20 cellular contexts compared by ENCODE assay signal in the genomic region with DNA sequence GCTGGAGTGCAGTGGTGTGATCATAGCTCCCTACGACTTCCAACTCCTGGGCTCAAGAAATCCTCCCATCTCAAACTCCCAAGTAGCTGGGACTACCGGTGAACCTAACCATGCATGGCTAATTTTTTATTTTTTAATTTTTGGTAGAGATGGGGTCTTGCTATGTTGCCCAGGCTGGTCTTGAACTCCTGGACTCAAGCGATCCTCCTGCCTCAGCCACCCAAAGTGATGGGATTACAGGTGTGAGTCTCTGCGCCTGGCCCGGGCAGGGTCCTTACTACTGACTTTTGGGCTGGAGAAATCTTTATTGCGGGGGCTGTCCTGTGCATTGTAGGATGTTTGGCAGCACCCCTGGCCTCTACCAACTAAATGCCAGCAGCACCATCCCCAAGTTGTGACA. TPM values are rescaled to one million over a fixed set of nuclear protein-coding genes. Genes with fewer than 3 reads are reported as not detected.
A peak's percentile ranks its signal among the peaks of the same experiment; 100 is the strongest.
DNase-seq lines count a peak whose midpoint lies in the region; ATAC-seq, FAIRE-seq and TF ChIP-seq lines count a peak whose summit lies in the region.
"Had no signal": no experiment of that assay in that cellular context is flagged by ENCODE, and none has a peak within 500 bp of the region (broad histone marks: within the 10 kb centered on the region; RNA-seq: fewer than 3 reads in every experiment).

No MANE protein-coding gene starts in this region.

- H4K91ac ChIP-seq in IMR-90 (ENCODE audit: insufficient read depth, low read depth, low read length), result no peak overlapping the region

- POLR2A ChIA-PET in IMR-90 (lab: Charles Lee; ENCODE audit: unreplicated experiment), result no interaction called here

- 0 out of 3 replicates have a peak overlapping the region, but pooled peaks have one; percentile 32 for H2BK15ac ChIP-seq in IMR-90 (ENCODE audit: low read depth, low read length)

- in situ Hi-C loops in IMR-90 (cut with MboI; ENCODE audit: low sequenced_read_pairs), result no loop called here

- no peak overlapping the region for H3K4me3 Mint-ChIP-seq in stimulated activated memory B cell treated with anti-CD40 and anti-IgM and Interleukin-4, amounts not matched to agents 10 μg/mL and 1 μg/mL and 100 μg/mL, for 72 hours
- H3K4me3 Mint-ChIP-seq: CD4-positive, alpha-beta T cell; CD8-positive, alpha-beta T cell had no signal

- H3K9me3 ChIP-seq in BLaER1 (no peaks in the 10 kb centered on the region; the same call in 1 of the 2 replicates), IMR-90 (ENCODE audit: control insufficient read depth, insufficient read depth, low read length) (no peaks in the 10 kb centered on the region)
- H3K9me3 ChIP-seq: A549, BE2C, Caco-2 had no signal

- DNase-seq in IMR-90, result no peak
- DNase-seq in HTR-8/SVneo (ENCODE audit: insufficient read length, low spot score), result no peak
- DNase-seq in AG08396 (ENCODE audit: low spot score), result no peak
- DNase-seq: BE2C; Caco-2; Calu3; CD4-positive, alpha-beta T cell; CD8-positive, alpha-beta T cell; DMS79 treated with DMSO at 0.1 percent for 48 hours; GF-D8 had no signal

- BruUV-seq in IMR-90 (replicated peaks; lab: Mats Ljungman, UMichigan), result no TSS peak

- no peaks in the 10 kb centered on the region for H3K36me3 Mint-ChIP-seq in stimulated activated memory B cell treated with anti-CD40 and anti-IgM and Interleukin-4, amounts not matched to agents 10 μg/mL and 1 μg/mL and 100 μg/mL, for 72 hours
- H3K36me3 Mint-ChIP-seq: CD8-positive, alpha-beta T cell had no signal

- H3K4me1 Mint-ChIP-seq in stimulated activated memory B cell treated with anti-CD40 and anti-IgM and Interleukin-4, amounts not matched to agents 10 μg/mL and 1 μg/mL and 100 μg/mL, for 72 hours, result peaks cover 46% of the 10 kb centered on the region

- H3K27ac ChIP-seq in BLaER1, result no peak overlapping the region
- H3K27ac ChIP-seq in IMR-90 (ENCODE audit: insufficient read depth, low read length), result no peak overlapping the region
- H3K27ac ChIP-seq: 22Rv1, A549, C4-2B had no signal

- no peak overlapping the region for H2AK5ac ChIP-seq in IMR-90 (ENCODE audit: low read depth, low read length)

- H4K20me1 ChIP-seq in BLaER1, result no peaks in the 10 kb centered on the region
- H4K20me1 ChIP-seq in IMR-90 (ENCODE audit: insufficient read depth, low read length), result no peaks in the 10 kb centered on the region
- H4K20me1 ChIP-seq: BLaER1 treated with 17β-estradiol and CSF1 and Interleukin-3, amounts not matched to agents 10 nM and 100 nM had no signal

- no peak overlapping the region for H2BK20ac ChIP-seq in IMR-90 (ENCODE audit: low read depth, low read length)

- TF ChIP-seq RAD21 in IMR-90 (IDR thresholded peaks at IDR 0.05; ENCODE audit: low read length), result no peak

- intact Hi-C loops in IMR-90 (cut with micrococcal nuclease), result no loop called here

- H3K9me3 Mint-ChIP-seq in stimulated activated memory B cell treated with anti-CD40 and anti-IgM and Interleukin-4, amounts not matched to agents 10 μg/mL and 1 μg/mL and 100 μg/mL, for 72 hours, result no peaks in the 10 kb centered on the region
- H3K9me3 Mint-ChIP-seq: CD4-positive, alpha-beta T cell; CD8-positive, alpha-beta T cell had no signal

- H3K79me1 ChIP-seq in IMR-90 (ENCODE audit: low read depth in 1 of 2, low read length in 2 of 2), result peaks cover 0 to 3% of the 10 kb centered on the region in 2 experiments; a peak in 1 of 4 replicates

- 100% methylated on average over 1 of the region's 6 CpGs; no CpG with 5 or more reads in 1 of the 2 experiments for WGBS in IMR-90 (ENCODE audit: extremely low coverage in 2 of 2, insufficient read length in 1 of 2), 2 experiments

- H3K27ac Mint-ChIP-seq in stimulated activated memory B cell treated with anti-CD40 and anti-IgM and Interleukin-4, amounts not matched to agents 10 μg/mL and 1 μg/mL and 100 μg/mL, for 72 hours, result peak overlapping the region; percentile 79
- H3K27ac Mint-ChIP-seq: CD4-positive, alpha-beta T cell; CD8-positive, alpha-beta T cell had no signal

- no peak overlapping the region for H4K8ac ChIP-seq in IMR-90 (ENCODE audit: low read depth in 2 of 2, low read length in 2 of 2)

- no peak overlapping the region for H2BK120ac ChIP-seq in IMR-90 (ENCODE audit: low read depth, low read length)

- H3K14ac ChIP-seq in IMR-90 (replicated peaks; ENCODE audit: low read depth, low read length), result no peak overlapping the region

- H3K36me3 ChIP-seq in BLaER1 (no peaks in the 10 kb centered on the region), IMR-90 (ENCODE audit: control insufficient read depth, insufficient read depth, low read length) (no peaks in the 10 kb centered on the region)
- H3K36me3 ChIP-seq: BE2C; BLaER1 treated with 17β-estradiol and CSF1 and Interleukin-3, amounts not matched to agents 10 nM and 100 nM had no signal

- H3K27me3 ChIP-seq in BLaER1, result no peaks in the 10 kb centered on the region
- H3K27me3 ChIP-seq in IMR-90 (ENCODE audit: control insufficient read depth, insufficient read depth, low read length), result no peaks in the 10 kb centered on the region
- H3K27me3 ChIP-seq: BE2C; BLaER1 treated with 17β-estradiol and CSF1 and Interleukin-3, amounts not matched to agents 10 nM and 100 nM had no signal

- no peak overlapping the region for H3K56ac ChIP-seq in IMR-90 (ENCODE audit: extremely low read depth, insufficient read depth, low read length)

- H2AK9ac ChIP-seq in IMR-90 (replicated peaks; ENCODE audit: low read depth, low read length, poor library complexity), result no peak overlapping the region

- H3K9ac ChIP-seq in BLaER1 (no peak overlapping the region), IMR-90 (ENCODE audit: low read depth, low read length) (no peak overlapping the region)
- H3K9ac ChIP-seq: BLaER1 treated with 17β-estradiol and CSF1 and Interleukin-3, amounts not matched to agents 10 nM and 100 nM had no signal

- no peak for TF ChIP-seq POLR2A in IMR-90 (IDR thresholded peaks at IDR 0.05; ENCODE audit: low read depth, low read length)

- no peaks in the 10 kb centered on the region for H3K27me3 Mint-ChIP-seq in stimulated activated memory B cell treated with anti-CD40 and anti-IgM and Interleukin-4, amounts not matched to agents 10 μg/mL and 1 μg/mL and 100 μg/mL, for 72 hours
- H3K27me3 Mint-ChIP-seq: CD4-positive, alpha-beta T cell had no signal

- no peak overlapping the region for H3K4ac ChIP-seq in IMR-90 (ENCODE audit: low read depth, low read length)

- no peak overlapping the region for H3K18ac ChIP-seq in IMR-90 (ENCODE audit: low read depth, low read length)

- no peak overlapping the region for H2BK5ac ChIP-seq in IMR-90 (ENCODE audit: low read depth, low read length, poor library complexity, severe bottlenecking)

- H3K4me1 ChIP-seq in BLaER1 (peaks cover 82% of the 10 kb centered on the region), IMR-90 (ENCODE audit: control insufficient read depth, insufficient read depth, low read length) (peaks cover 19% of the 10 kb centered on the region)
- H3K4me1 ChIP-seq: A549, BE2C had no signal

- no peak for FAIRE-seq in HTR-8/SVneo (lab: Jason Lieb, UNC)
- FAIRE-seq: A549, D721Med, G401.6, GM12891, GM19239 had no signal

- H3K4me3 ChIP-seq in BLaER1 (no peak overlapping the region), IMR-90 (ENCODE audit: insufficient read depth, low read depth, low read length) (no peak overlapping the region)
- H3K4me3 ChIP-seq: A549; BLaER1 treated with 17β-estradiol and CSF1 and Interleukin-3, amounts not matched to agents 10 nM and 100 nM had no signal

- peaks cover 19% of the 10 kb centered on the region for H3K9me1 ChIP-seq in IMR-90 (ENCODE audit: insufficient read depth, low read length)

- H3K4me2 ChIP-seq in BLaER1 (peak overlapping the region; percentile 81; the same call in 1 of the 2 replicates), IMR-90 (ENCODE audit: low read depth, low read length) (no peak overlapping the region)
- H3K4me2 ChIP-seq: A549 had no signal

- no peak for ATAC-seq in IMR-90 (ENCODE audit: low read depth)
- no peak for ATAC-seq in stimulated activated memory B cell treated with anti-CD40 and anti-IgM and Interleukin-4, amounts not matched to agents 10 μg/mL and 1 μg/mL and 100 μg/mL, for 72 hours
- ATAC-seq: A549; CD8-positive, alpha-beta T cell had no signal

- CTCF ChIA-PET in IMR-90 (lab: Yijun Ruan, JAX), result no interaction called here

- H3K23ac ChIP-seq in IMR-90 (ENCODE audit: low read depth, low read length), result no peak overlapping the region

- dilution Hi-C loops in IMR-90 (cut with HindIII; ENCODE audit: low sequenced_read_pairs, unreplicated experiment), result no loop called here

- no peak for TF ChIP-seq CTCF in IMR-90 (conservative IDR thresholded peaks at IDR 0.05; ENCODE audit: low read depth, low read length)

- no peak overlapping the region for H4K5ac ChIP-seq in IMR-90 (ENCODE audit: low read depth, low read length)

- H2AFZ ChIP-seq in IMR-90 (replicated peaks; ENCODE audit: low read length, poor library complexity), result no peak overlapping the region

TF ChIP-seq in IMR-90, 13 proteins besides CTCF, POLR2A, EP300 and RAD21 (continues in another document):
- TF ChIP-seq MAZ (IDR thresholded peaks at IDR 0.05; ENCODE audit: borderline replicate concordance, low read depth, low read length) (no peak), NFE2L2 (IDR thresholded peaks at IDR 0.05; ENCODE audit: low read depth, low read length) (no peak), RCOR1 (IDR thresholded peaks at IDR 0.05; ENCODE audit: insufficient replicate concordance, low read length) (no peak), BHLHE40 (IDR thresholded peaks at IDR 0.05; ENCODE audit: low read depth, low read length) (no peak), CEBPB (IDR thresholded peaks at IDR 0.05; ENCODE audit: low read depth, low read length) (no peak)
- TF ChIP-seq, protein P1, sequence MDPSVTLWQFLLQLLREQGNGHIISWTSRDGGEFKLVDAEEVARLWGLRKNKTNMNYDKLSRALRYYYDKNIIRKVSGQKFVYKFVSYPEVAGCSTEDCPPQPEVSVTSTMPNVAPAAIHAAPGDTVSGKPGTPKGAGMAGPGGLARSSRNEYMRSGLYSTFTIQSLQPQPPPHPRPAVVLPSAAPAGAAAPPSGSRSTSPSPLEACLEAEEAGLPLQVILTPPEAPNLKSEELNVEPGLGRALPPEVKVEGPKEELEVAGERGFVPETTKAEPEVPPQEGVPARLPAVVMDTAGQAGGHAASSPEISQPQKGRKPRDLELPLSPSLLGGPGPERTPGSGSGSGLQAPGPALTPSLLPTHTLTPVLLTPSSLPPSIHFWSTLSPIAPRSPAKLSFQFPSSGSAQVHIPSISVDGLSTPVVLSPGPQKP (IDR thresholded peaks at IDR 0.05; ENCODE audit: borderline replicate concordance, low read depth, low read length), result no peak
- TF ChIP-seq, protein P2, sequence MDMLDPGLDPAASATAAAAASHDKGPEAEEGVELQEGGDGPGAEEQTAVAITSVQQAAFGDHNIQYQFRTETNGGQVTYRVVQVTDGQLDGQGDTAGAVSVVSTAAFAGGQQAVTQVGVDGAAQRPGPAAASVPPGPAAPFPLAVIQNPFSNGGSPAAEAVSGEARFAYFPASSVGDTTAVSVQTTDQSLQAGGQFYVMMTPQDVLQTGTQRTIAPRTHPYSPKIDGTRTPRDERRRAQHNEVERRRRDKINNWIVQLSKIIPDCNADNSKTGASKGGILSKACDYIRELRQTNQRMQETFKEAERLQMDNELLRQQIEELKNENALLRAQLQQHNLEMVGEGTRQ (IDR thresholded peaks at IDR 0.05; ENCODE audit: low read depth, low read length), result no peak

RNA-seq across cellular contexts. Expression of a gene that starts 44.4 kb away (rescaled TPM):
- total RNA-seq in IMR-90 (2012; rRNA removed), result 49.1 and 93.3 TPM in 2 replicates
- 17.9 and 18.1 TPM in 2 replicates for polyA plus RNA-seq in IMR-90 (2012; rRNA removed)
- polyA plus RNA-seq in IMR-90 (2012; cell fraction: cytosol; rRNA removed), result 7.7 and 9.4 TPM in 2 replicates
- polyA plus RNA-seq in IMR-90 (2012; cell fraction: nucleus; rRNA removed; ENCODE audit: low replicate concordance), result 15.3 and 42.2 TPM in 2 replicates
